In the genomic region with DNA sequence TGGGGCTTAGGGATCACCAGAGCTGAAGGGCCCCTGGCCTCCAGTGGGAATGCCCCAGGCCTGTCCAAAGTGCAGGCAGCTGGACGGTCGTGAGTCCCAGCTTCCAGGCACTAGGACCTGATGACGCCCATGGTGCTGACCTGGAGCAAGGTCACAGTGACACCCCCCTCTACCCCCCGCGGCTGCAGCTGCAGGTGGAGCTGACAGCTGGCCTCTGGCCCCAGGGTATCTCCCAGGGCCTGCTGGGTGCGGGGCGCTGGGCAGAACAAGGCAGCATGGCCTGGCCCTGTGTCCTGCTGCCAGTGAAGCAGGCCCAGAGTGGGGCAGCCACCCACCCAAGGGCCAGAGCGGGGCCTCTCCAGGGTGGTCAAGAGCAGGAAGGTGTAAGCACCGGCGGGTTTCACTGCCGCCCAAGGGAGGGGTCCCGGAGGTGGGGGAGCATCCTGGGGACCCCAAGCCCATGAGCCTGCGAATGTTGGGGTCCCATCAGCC, we compare ENCODE assay signal across 8 cellular contexts. TPM values are rescaled to one million over a fixed set of nuclear protein-coding genes. Genes with fewer than 3 reads are reported as not detected.
DNase-seq lines count a peak whose midpoint lies in the region; ATAC-seq and TF ChIP-seq lines count a peak whose summit lies in the region.

No MANE protein-coding gene starts in this region.

- H3K79me2 ChIP-seq in DOHH2 (ENCODE audit: control insufficient read depth, low read length) (peaks cover 19% of the 10 kb centered on the region), osteoblast (ENCODE audit: insufficient read depth, low read length) (peaks cover 44% of the 10 kb centered on the region)

- peak overlapping the region; percentile 76 for H2AFZ ChIP-seq in osteoblast (ENCODE audit: low read length)

- H4K20me1 ChIP-seq in DOHH2 (ENCODE audit: control insufficient read depth, insufficient read depth, low read depth, low read length): no peaks in the 10 kb centered on the region
- no peaks in the 10 kb centered on the region for H4K20me1 ChIP-seq in osteoblast (ENCODE audit: insufficient read depth, low read length)

- H3K4me3 ChIP-seq in DOHH2 (ENCODE audit: low read length) (peak overlapping the region; percentile 88), osteoblast (ENCODE audit: insufficient read depth, low read length) (peak overlapping the region; percentile 86)

- H3F3A ChIP-seq in DOHH2 (ENCODE audit: control insufficient read depth, insufficient read depth): peaks cover 8% of the 10 kb centered on the region

- no peaks in the 10 kb centered on the region for H3K27me3 ChIP-seq in DOHH2 (ENCODE audit: control insufficient read depth, low read length)
- H3K27me3 ChIP-seq in osteoblast (ENCODE audit: insufficient read depth, low read length): no peaks in the 10 kb centered on the region

- ATAC-seq in HG02642 (IDR thresholded peaks at IDR 0.05; ENCODE audit: poor library complexity, unreplicated experiment) (no peak), HG03469 (IDR thresholded peaks at IDR 0.05; ENCODE audit: unreplicated experiment) (no peak)

- TF ChIP-seq CTCF in DOHH2 (IDR thresholded peaks at IDR 0.05; ENCODE audit: low read depth, low read length, poor library complexity, severe bottlenecking) (no peak), osteoblast (IDR thresholded peaks at IDR 0.05; ENCODE audit: extremely low read depth, low read depth, low read length) (no peak)

- H3K4me1 ChIP-seq in DOHH2 (ENCODE audit: control insufficient read depth, low read length) (peaks cover 32% of the 10 kb centered on the region), osteoblast (ENCODE audit: insufficient read depth, low read length) (peaks cover 21% of the 10 kb centered on the region)

- H3K36me3 ChIP-seq in DOHH2 (ENCODE audit: control insufficient read depth, low read length): peaks cover 18% of the 10 kb centered on the region
- H3K36me3 ChIP-seq in osteoblast (ENCODE audit: insufficient read depth, low read length): peaks cover 16% of the 10 kb centered on the region

- H3K4me2 ChIP-seq in DOHH2 (ENCODE audit: low read length) (peak overlapping the region; percentile 93), osteoblast (ENCODE audit: insufficient read depth, low read length) (peak overlapping the region; percentile 87)

- no peaks in the 10 kb centered on the region for H3K9me3 ChIP-seq in DOHH2 (ENCODE audit: control insufficient read depth, insufficient read depth, low read length)
- H3K9me3 ChIP-seq in osteoblast (ENCODE audit: low read depth, low read length): no peaks in the 10 kb centered on the region

- H3K27ac ChIP-seq in DOHH2 (ENCODE audit: low read depth, low read length) (peak overlapping the region; percentile 56), epithelial cell of prostate (peak overlapping the region; percentile 45), osteoblast (ENCODE audit: low read depth, low read length) (peak overlapping the region; percentile 73)

- no peaks in the 10 kb centered on the region for H3K9me2 ChIP-seq in DOHH2 (replicated peaks; ENCODE audit: control insufficient read depth, low read length)

- DNase-seq in epithelial cell of prostate (ENCODE audit: low read depth, low spot score) (no peak), osteoblast (ENCODE audit: insufficient read length, low spot score, missing footprints) (peak; percentile 93), epidermal melanocyte (ENCODE audit: insufficient read length, low spot score) (no peak), SKM-1 treated with dmso at 0.1 percent for 144 hours (lab: John Stamatoyannopoulos, UW; ENCODE audit: unreplicated experiment) (no peak)

TF ChIP-seq in PFSK-1, 5 proteins besides CTCF, POLR2A, EP300 and RAD21:
- TF ChIP-seq, protein P1, sequence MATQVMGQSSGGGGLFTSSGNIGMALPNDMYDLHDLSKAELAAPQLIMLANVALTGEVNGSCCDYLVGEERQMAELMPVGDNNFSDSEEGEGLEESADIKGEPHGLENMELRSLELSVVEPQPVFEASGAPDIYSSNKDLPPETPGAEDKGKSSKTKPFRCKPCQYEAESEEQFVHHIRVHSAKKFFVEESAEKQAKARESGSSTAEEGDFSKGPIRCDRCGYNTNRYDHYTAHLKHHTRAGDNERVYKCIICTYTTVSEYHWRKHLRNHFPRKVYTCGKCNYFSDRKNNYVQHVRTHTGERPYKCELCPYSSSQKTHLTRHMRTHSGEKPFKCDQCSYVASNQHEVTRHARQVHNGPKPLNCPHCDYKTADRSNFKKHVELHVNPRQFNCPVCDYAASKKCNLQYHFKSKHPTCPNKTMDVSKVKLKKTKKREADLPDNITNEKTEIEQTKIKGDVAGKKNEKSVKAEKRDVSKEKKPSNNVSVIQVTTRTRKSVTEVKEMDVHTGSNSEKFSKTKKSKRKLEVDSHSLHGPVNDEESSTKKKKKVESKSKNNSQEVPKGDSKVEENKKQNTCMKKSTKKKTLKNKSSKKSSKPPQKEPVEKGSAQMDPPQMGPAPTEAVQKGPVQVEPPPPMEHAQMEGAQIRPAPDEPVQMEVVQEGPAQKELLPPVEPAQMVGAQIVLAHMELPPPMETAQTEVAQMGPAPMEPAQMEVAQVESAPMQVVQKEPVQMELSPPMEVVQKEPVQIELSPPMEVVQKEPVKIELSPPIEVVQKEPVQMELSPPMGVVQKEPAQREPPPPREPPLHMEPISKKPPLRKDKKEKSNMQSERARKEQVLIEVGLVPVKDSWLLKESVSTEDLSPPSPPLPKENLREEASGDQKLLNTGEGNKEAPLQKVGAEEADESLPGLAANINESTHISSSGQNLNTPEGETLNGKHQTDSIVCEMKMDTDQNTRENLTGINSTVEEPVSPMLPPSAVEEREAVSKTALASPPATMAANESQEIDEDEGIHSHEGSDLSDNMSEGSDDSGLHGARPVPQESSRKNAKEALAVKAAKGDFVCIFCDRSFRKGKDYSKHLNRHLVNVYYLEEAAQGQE (IDR thresholded peaks at IDR 0.05; ENCODE audit: insufficient read depth in 1 of 2, low read depth in 2 of 2, low read length in 2 of 2): no peak
- TF ChIP-seq FOXP2 (optimal IDR thresholded peaks at IDR 0.05; ENCODE audit: borderline replicate concordance, extremely low read depth, extremely low read length, insufficient read depth): peak; percentile 25
TF ChIP-seq in PFSK-1: peak in this region for 1.

RNA-seq across cellular contexts. Expression of a gene that starts 0.6 kb away (rescaled TPM):
- 93.5 TPM for polyA plus RNA-seq in PFSK-1 (2012; ENCODE audit: insufficient read length, low read depth)
- 85.4 and 87.5 TPM in 2 replicates for total RNA-seq in osteoblast

RNA-seq across cellular contexts. Expression of a gene that starts 7.8 kb away (rescaled TPM):
- polyA plus RNA-seq in PFSK-1 (2012; ENCODE audit: insufficient read length, low read depth): 539 TPM
- 60.7 and 73.1 TPM in 2 replicates for total RNA-seq in osteoblast

RNA-seq across cellular contexts. Expression of a gene that starts 28.1 kb away (rescaled TPM):
- polyA plus RNA-seq in PFSK-1 (2012; ENCODE audit: insufficient read length, low read depth): 9.8 TPM
- total RNA-seq in osteoblast: 59.5 and 63.0 TPM in 2 replicates

RNA-seq across cellular contexts. Expression of a gene that starts 34.4 kb away (rescaled TPM):
- 12.0 TPM for polyA plus RNA-seq in PFSK-1 (2012; ENCODE audit: insufficient read length, low read depth)
- total RNA-seq in osteoblast: 36.5 and 39.8 TPM in 2 replicates
